Comparison of ENCODE assay signal across 11 cellular contexts in genomic region chrY:17085303-17085702, GRCh38.
"Had no signal": no experiment of that assay in that cellular context is flagged by ENCODE, and none has a peak within 500 bp of the region (broad histone marks: within the 10 kb centered on the region; RNA-seq: fewer than 3 reads in every experiment).

No MANE protein-coding gene starts in this region.

- H3K4me1 ChIP-seq: left lung, tibial artery had no signal

- DNase-seq: activated CD4-positive, alpha-beta T cell treated with anti-CD3 and anti-CD28 coated beads, Interleukin-2, amount 50 U/mL, for 1 hour; activated naive CD4-positive, alpha-beta T cell treated with Interleukin-2 at 50 U/mL for 16 hours; endodermal cell; hippocampal formation; kidney; left lung; mammary epithelial cell; naive B cell; retina; tibial artery had no signal

- H3K27me3 ChIP-seq: left lung, tibial artery had no signal

- H3K4me3 ChIP-seq: left lung, tibial artery had no signal

- H3K27ac ChIP-seq: left lung, tibial artery had no signal

- FAIRE-seq: kidney, urothelium cell line had no signal

- H3K36me3 ChIP-seq: left lung, tibial artery had no signal

- H3K9me3 ChIP-seq: tibial artery had no signal
